Comparison of ENCODE assay signal across 14 cellular contexts in the genomic region with DNA sequence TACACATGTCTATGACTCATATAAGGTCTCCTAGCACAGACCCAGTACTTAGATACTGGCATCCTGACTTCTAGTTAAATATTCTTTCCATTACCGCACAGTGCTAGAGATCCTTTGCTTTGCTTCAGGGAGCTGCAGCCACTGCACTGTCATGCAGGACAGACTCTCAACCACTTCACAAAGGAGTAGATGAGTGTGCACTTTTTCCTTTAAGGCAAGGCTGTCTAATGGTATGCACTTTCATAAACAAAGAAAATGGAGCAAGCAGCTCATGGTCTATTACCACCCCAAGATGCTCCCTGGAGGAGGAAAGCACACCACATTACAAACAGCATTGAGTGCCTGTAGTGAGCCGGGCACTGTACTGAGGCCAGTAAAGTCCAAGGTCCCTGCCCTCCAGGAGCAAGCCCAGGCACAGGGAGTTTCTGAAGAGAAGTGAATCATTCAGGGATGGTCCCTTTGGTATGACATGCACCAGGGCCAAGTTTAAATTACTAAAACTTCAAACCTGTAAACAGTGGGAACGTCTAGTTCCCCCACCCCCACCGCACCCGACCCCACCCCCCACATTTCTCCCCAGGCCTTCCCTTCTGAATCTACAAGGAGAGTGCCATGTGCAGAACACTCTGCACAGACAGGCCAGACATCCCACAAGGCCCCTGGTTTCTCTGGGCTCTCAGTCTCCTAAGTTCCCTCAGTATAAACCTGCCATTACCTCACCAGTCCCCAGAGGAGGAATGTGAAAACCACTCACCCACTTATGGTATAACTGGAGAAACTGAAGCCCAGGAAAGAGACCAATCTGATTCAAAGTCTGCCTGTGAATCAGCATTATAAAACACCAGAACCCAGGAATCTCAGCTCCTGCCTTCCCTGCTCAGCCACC.
DNase-seq lines count a peak whose midpoint lies in the region; TF ChIP-seq lines count a peak whose summit lies in the region.
"Had no signal": no experiment of that assay in that cellular context is flagged by ENCODE, and none has a peak within 500 bp of the region (broad histone marks: within the 10 kb centered on the region; RNA-seq: fewer than 3 reads in every experiment).

No MANE protein-coding gene starts in this region.

- CTCF ChIA-PET in RWPE1 (lab: Yijun Ruan, JAX): no interaction called here

- H3K27ac ChIP-seq in RWPE1 (peak overlapping the region; percentile 75), hepatocyte (peak overlapping the region; percentile 46), spleen (peak overlapping the region in 5 of 8 donors; percentile 27 to 91 (median 53))
- H3K27ac ChIP-seq: SK-N-MC had no signal

- H3K9me3 ChIP-seq in hepatocyte (ENCODE audit: low read depth) (no peaks in the 10 kb centered on the region), spleen (peaks cover 0 to 8% (median 1%) of the 10 kb centered on the region in 8 donors)

- peak overlapping the region; percentile 45 for H3K27ac Mint-ChIP-seq in activated CD4-positive, alpha-beta T cell treated with anti-CD3 and anti-CD28 coated beads, Interleukin-2, amount 10 ng/mL, durations not matched to agents 24 days and 14 days

- H3K4me2 ChIP-seq in hepatocyte: no peak overlapping the region

- POLR2A ChIA-PET in RWPE1 (lab: Yijun Ruan, JAX; ENCODE audit: low non-redundant PET): no interaction called here

- no peaks in the 10 kb centered on the region for H3K36me3 ChIP-seq in hepatocyte (replicated peaks; ENCODE audit: insufficient read depth, low read depth)
- no peaks in the 10 kb centered on the region for H3K36me3 ChIP-seq in spleen

- intact Hi-C loops in activated CD4-positive, alpha-beta T cell treated with anti-CD3 and anti-CD28 coated beads, Interleukin-2, amount 10 ng/mL, durations not matched to agents 24 days and 14 days (cut with micrococcal nuclease): loop anchor here (5.0 kb wide), 1 partner anchor 46 kb away; no protein-coding TSS in a partner anchor
- intact Hi-C loops in spleen (cut with DNase I; ENCODE audit: low total_unique reads): no loop called here

- no peaks in the 10 kb centered on the region for H3K27me3 Mint-ChIP-seq in activated CD4-positive, alpha-beta T cell treated with anti-CD3 and anti-CD28 coated beads, Interleukin-2, amount 10 ng/mL, durations not matched to agents 24 days and 14 days

- no peaks in the 10 kb centered on the region for H3K27me3 ChIP-seq in hepatocyte
- no peaks in the 10 kb centered on the region for H3K27me3 ChIP-seq in spleen (replicated peaks in 1 of 7)

- TF ChIP-seq CTCF in RWPE1 (conservative IDR thresholded peaks at IDR 0.05; ENCODE audit: low read depth) (no peak), hepatocyte (IDR thresholded peaks at IDR 0.05; ENCODE audit: poor library complexity) (no peak), spleen (IDR thresholded peaks at IDR 0.05 in 8 of 11, conservative IDR thresholded peaks at IDR 0.05 in 3 of 11) (no peak)

- no peaks in the 10 kb centered on the region for H3K79me2 ChIP-seq in hepatocyte

- H3K36me3 Mint-ChIP-seq in activated CD4-positive, alpha-beta T cell treated with anti-CD3 and anti-CD28 coated beads, Interleukin-2, amount 10 ng/mL, durations not matched to agents 24 days and 14 days (ENCODE audit: low read depth): peaks cover 12% of the 10 kb centered on the region

- peak; percentile 46 for DNase-seq in activated CD4-positive, alpha-beta T cell treated with anti-CD3 and anti-CD28 coated beads, Interleukin-2, amount 10 ng/mL, durations not matched to agents 24 days and 14 days
- no peak for DNase-seq in activated CD4-positive, alpha-beta T cell treated with anti-CD3 and anti-CD28 coated beads for 48 hours
- peak; percentile 10 for DNase-seq in RWPE1 (ENCODE audit: low spot score)
- DNase-seq in hepatocyte (ENCODE audit: low spot score): peak; percentile 32
- no peak for DNase-seq in spleen
- no peak for DNase-seq in globus pallidus (ENCODE audit: low spot score)
- DNase-seq in HT-29 (ENCODE audit: low spot score): no peak
- no peak for DNase-seq in islet precursor cell
- DNase-seq: amygdala, COR-L47, cortex of kidney, mesendoderm, NCI-H2171 treated with DMSO at 0.1 percent for 48 hours had no signal

- no peak overlapping the region for H3K4me3 Mint-ChIP-seq in activated CD4-positive, alpha-beta T cell treated with anti-CD3 and anti-CD28 coated beads, Interleukin-2, amount 10 ng/mL, durations not matched to agents 24 days and 14 days

- 86% methylated on average over 2 of the region's 5 CpGs for WGBS in hepatocyte (ENCODE audit: low lambda C conversion rate, missing lambda C conversion rate)
- WGBS in spleen, 5 donors: 82 to 96% (median 88%) methylated on average over 5 of the region's 5 CpGs

- H3K4me1 ChIP-seq in hepatocyte (ENCODE audit: insufficient read depth): no peaks in the 10 kb centered on the region
- H3K4me1 ChIP-seq in spleen: peaks cover 0 to 22% (median 0%) of the 10 kb centered on the region in 6 donors

- no peak overlapping the region for H3K4me3 ChIP-seq in hepatocyte
- H3K4me3 ChIP-seq in spleen: peak overlapping the region in 1 of 8 donors; percentile 3
- H3K4me3 ChIP-seq: SK-N-MC had no signal

- peaks cover 16% of the 10 kb centered on the region for H3K9me3 Mint-ChIP-seq in activated CD4-positive, alpha-beta T cell treated with anti-CD3 and anti-CD28 coated beads, Interleukin-2, amount 10 ng/mL, durations not matched to agents 24 days and 14 days

- no peak overlapping the region for H2AFZ ChIP-seq in hepatocyte

- no peak for TF ChIP-seq POLR2A in spleen (IDR thresholded peaks at IDR 0.05)

- no peaks in the 10 kb centered on the region for H4K20me1 ChIP-seq in hepatocyte (ENCODE audit: insufficient read depth, poor library complexity, severe bottlenecking)

- H3K4me1 Mint-ChIP-seq in activated CD4-positive, alpha-beta T cell treated with anti-CD3 and anti-CD28 coated beads, Interleukin-2, amount 10 ng/mL, durations not matched to agents 24 days and 14 days: peaks cover 10% of the 10 kb centered on the region

- H3K9me2 ChIP-seq in hepatocyte (replicated peaks; ENCODE audit: insufficient read depth): no peaks in the 10 kb centered on the region

Comparison
In these comparisons a context has a peak if more than half of its experiments do, and no peak if none do; other contexts are left out.
1. DNase-seq: peak in activated CD4-positive, alpha-beta T cell treated with anti-CD3 and anti-CD28 coated beads, Interleukin-2, amount 10 ng/mL, durations not matched to agents 24 days and 14 days (single experiment), RWPE1 (single experiment) and hepatocyte (single experiment); none in activated CD4-positive, alpha-beta T cell treated with anti-CD3 and anti-CD28 coated beads for 48 hours (single experiment), spleen (single experiment), globus pallidus (single experiment), HT-29 (single experiment) and islet precursor cell (single experiment).
2. Peak in every context shown above with its lines, with median percentiles within 50 percentile points of each other: H3K27ac ChIP-seq.